ENCODE assay signal across 8 cellular contexts in the genomic region with DNA sequence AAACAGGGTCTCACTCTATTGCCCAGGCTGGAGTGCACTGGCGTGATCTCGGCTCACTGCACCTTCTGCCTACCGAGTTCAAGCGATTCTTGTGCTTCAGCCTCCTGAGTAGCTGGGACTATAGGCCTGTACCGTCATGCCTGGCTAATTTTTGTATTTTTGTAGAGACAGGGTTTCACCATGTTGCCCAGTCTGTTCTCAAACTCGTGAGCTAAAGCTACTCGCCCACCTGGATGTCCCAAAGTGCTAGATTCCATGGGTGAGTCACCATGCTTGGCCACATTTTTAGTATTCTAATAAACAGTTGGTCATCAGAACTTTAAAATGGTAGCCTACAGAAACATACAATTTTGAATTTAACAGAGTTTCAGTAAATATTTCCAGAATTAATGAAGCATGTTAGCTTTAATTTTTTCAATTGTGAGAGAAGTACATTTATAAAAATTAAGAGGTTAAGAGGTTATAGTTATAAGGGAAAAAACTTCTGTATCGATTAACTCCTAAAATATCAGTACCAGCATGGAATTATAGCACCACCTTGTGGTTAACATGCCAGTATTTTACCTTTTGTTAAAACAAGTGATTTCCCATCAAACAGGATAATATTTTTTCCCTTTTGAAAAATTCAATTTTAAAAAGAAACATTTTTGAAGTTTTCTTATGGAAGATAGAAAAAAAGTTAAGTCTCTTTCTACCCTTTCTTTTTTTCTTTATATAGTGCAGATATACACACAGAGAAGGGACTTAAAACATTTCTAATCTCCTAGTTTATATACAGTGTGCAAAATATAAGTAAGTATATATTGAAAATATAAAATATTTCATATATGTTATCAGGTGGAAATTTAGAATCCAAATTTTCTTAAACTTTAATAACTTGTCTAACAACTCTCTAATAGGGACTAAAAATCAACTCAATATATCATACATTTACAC.
A peak's percentile ranks its signal among the peaks of the same experiment; 100 is the strongest.
DNase-seq lines count a peak whose midpoint lies in the region; ATAC-seq and TF ChIP-seq lines count a peak whose summit lies in the region.

No MANE protein-coding gene starts in this region.

- peaks cover 4% of the 10 kb centered on the region for H3K4me1 Mint-ChIP-seq in nephron progenitor cell
- H3K4me1 Mint-ChIP-seq in stimulated activated effector memory CD8-positive, alpha-beta T cell treated with anti-CD3 and anti-CD28 coated beads, Interleukin-12 subunit alpha, Interleukin-12 subunit beta, amount 100 ng/mL, for 72 hours, result no peaks in the 10 kb centered on the region

- H3K36me3 Mint-ChIP-seq in nephron progenitor cell (ENCODE audit: low read depth), result peaks cover 6% of the 10 kb centered on the region
- H3K36me3 Mint-ChIP-seq in stimulated activated effector memory CD8-positive, alpha-beta T cell treated with anti-CD3 and anti-CD28 coated beads, Interleukin-12 subunit alpha, Interleukin-12 subunit beta, amount 100 ng/mL, for 72 hours, result peaks cover 14% of the 10 kb centered on the region

- TF ChIP-seq CTCF in AG10803 (conservative IDR thresholded peaks at IDR 0.05; ENCODE audit: low read length) (peak; percentile 70), GM12875 (IDR thresholded peaks at IDR 0.05; ENCODE audit: borderline replicate concordance, insufficient read depth, low read depth, low read length) (0 out of 2 replicates have a peak, but pooled peaks have one; percentile 12), choroid plexus epithelial cell (conservative IDR thresholded peaks at IDR 0.05; ENCODE audit: low read depth, low read length) (peak; percentile 75), nephron progenitor cell (IDR thresholded peaks at IDR 0.05) (peak; percentile 79)

- no peaks in the 10 kb centered on the region for H3K27me3 Mint-ChIP-seq in nephron progenitor cell (ENCODE audit: low read depth, poor library complexity)

- DNase-seq in AG10803 (ENCODE audit: low read depth), result peak; percentile 33
- peak; percentile 4 for DNase-seq in NCI-H146 treated with DMSO at 0.1 percent for 48 hours (lab: John Stamatoyannopoulos, UW; ENCODE audit: unreplicated experiment)
- peak; percentile 66 for DNase-seq in choroid plexus epithelial cell (ENCODE audit: low read depth)
- no peak for DNase-seq in nephron progenitor cell
- DNase-seq in GF-D8 (lab: John Stamatoyannopoulos, UW), result no peak
- no peak for DNase-seq in stimulated activated effector memory CD8-positive, alpha-beta T cell treated with anti-CD3 and anti-CD28 coated beads, Interleukin-12 subunit alpha, Interleukin-12 subunit beta, amount 100 ng/mL, for 72 hours (ENCODE audit: low spot score in 2 of 2)
- DNase-seq in caudate nucleus (lab: John Stamatoyannopoulos, UW), result no peak

- H3K4me3 ChIP-seq in AG10803 (ENCODE audit: low read length) (no peak overlapping the region), GM12875 (ENCODE audit: low read depth, low read length) (no peak overlapping the region), choroid plexus epithelial cell (ENCODE audit: low read depth, low read length) (no peak overlapping the region)

- no peak overlapping the region for H3K4me3 Mint-ChIP-seq in nephron progenitor cell
- H3K4me3 Mint-ChIP-seq in stimulated activated effector memory CD8-positive, alpha-beta T cell treated with anti-CD3 and anti-CD28 coated beads, Interleukin-12 subunit alpha, Interleukin-12 subunit beta, amount 100 ng/mL, for 72 hours, result no peak overlapping the region

- no peak overlapping the region for H3K27ac ChIP-seq in caudate nucleus (ENCODE audit: low read depth, low read length)

- H3K9me3 Mint-ChIP-seq in nephron progenitor cell, result no peaks in the 10 kb centered on the region
- H3K9me3 Mint-ChIP-seq in stimulated activated effector memory CD8-positive, alpha-beta T cell treated with anti-CD3 and anti-CD28 coated beads, Interleukin-12 subunit alpha, Interleukin-12 subunit beta, amount 100 ng/mL, for 72 hours, result no peaks in the 10 kb centered on the region

- H3K27ac Mint-ChIP-seq in nephron progenitor cell, result no peak overlapping the region
- no peak overlapping the region for H3K27ac Mint-ChIP-seq in stimulated activated effector memory CD8-positive, alpha-beta T cell treated with anti-CD3 and anti-CD28 coated beads, Interleukin-12 subunit alpha, Interleukin-12 subunit beta, amount 100 ng/mL, for 72 hours

- no peak for ATAC-seq in stimulated activated effector memory CD8-positive, alpha-beta T cell treated with anti-CD3 and anti-CD28 coated beads, Interleukin-12 subunit alpha, Interleukin-12 subunit beta, amount 100 ng/mL, for 72 hours

Comparison
In these comparisons a context has a peak if more than half of its experiments do, and no peak if none do; other contexts are left out.
1. DNase-seq: peak in AG10803 (single experiment), NCI-H146 treated with DMSO at 0.1 percent for 48 hours (single experiment) and choroid plexus epithelial cell (single experiment); none in nephron progenitor cell (single experiment), GF-D8 (single experiment), stimulated activated effector memory CD8-positive, alpha-beta T cell treated with anti-CD3 and anti-CD28 coated beads, Interleukin-12 subunit alpha, Interleukin-12 subunit beta, amount 100 ng/mL, for 72 hours (0 of 2) and caudate nucleus (0 of 61).
2. CTCF ChIP-seq: peak in every context shown above with its lines; median percentile 79 in nephron progenitor cell; 75 in choroid plexus epithelial cell; 70 in AG10803; 12 in GM12875.